In the genomic region with DNA sequence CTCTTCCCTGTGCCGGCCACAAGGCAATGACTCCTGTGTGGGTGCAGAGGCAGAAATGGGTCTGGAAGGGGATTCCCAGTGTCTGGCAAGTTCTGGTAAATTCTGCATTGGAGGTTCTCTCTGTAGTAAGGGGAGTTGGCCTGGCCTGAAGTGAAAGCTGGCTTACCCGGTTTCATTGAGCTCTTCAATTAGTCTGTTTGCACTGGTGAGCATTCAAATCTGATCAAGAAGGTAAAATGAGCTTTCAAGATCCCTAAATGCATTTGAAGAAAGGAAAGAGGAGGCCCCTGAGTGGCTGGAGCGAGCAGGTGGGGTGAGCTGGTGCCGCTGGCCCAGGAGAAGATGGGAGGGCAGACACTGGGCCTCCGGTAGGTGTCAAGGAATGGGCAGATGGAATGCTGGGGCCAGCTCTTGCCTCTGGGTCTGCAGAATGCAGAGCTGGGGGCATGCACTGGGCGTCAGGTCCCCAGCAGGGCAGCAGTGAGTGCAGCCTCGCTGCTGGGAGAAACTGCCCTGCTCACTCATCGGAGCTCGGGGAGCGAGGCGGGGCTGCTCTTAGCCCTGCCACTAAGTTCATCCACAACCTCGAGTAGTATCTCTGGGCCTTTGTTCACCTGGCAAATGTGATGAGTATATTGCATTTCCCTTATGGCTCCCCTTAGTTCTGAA, we compare ENCODE assay signal across 1 cellular context.
TF ChIP-seq lines count a peak whose summit lies in the region.

No MANE protein-coding gene starts in this region.

TF ChIP-seq in GM23338, 12 proteins besides CTCF, POLR2A, EP300 and RAD21:
- TF ChIP-seq JUNB (IDR thresholded peaks at IDR 0.05; ENCODE audit: unreplicated experiment) (no peak), ZNF114 (CRISPR knock-in tag; IDR thresholded peaks at IDR 0.05) (no peak), CREB1 (CRISPR knock-in tag; IDR thresholded peaks at IDR 0.05; ENCODE audit: low read depth) (no peak), POLR2AphosphoS5 (IDR thresholded peaks at IDR 0.05; ENCODE audit: low read depth) (no peak), STAT1 (IDR thresholded peaks at IDR 0.05; ENCODE audit: unreplicated experiment) (no peak), NANOG (IDR thresholded peaks at IDR 0.05; ENCODE audit: borderline replicate concordance) (no peak)
- TF ChIP-seq, protein P1, sequence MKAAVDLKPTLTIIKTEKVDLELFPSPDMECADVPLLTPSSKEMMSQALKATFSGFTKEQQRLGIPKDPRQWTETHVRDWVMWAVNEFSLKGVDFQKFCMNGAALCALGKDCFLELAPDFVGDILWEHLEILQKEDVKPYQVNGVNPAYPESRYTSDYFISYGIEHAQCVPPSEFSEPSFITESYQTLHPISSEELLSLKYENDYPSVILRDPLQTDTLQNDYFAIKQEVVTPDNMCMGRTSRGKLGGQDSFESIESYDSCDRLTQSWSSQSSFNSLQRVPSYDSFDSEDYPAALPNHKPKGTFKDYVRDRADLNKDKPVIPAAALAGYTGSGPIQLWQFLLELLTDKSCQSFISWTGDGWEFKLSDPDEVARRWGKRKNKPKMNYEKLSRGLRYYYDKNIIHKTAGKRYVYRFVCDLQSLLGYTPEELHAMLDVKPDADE (IDR thresholded peaks at IDR 0.05): no peak
- TF ChIP-seq, protein P2, sequence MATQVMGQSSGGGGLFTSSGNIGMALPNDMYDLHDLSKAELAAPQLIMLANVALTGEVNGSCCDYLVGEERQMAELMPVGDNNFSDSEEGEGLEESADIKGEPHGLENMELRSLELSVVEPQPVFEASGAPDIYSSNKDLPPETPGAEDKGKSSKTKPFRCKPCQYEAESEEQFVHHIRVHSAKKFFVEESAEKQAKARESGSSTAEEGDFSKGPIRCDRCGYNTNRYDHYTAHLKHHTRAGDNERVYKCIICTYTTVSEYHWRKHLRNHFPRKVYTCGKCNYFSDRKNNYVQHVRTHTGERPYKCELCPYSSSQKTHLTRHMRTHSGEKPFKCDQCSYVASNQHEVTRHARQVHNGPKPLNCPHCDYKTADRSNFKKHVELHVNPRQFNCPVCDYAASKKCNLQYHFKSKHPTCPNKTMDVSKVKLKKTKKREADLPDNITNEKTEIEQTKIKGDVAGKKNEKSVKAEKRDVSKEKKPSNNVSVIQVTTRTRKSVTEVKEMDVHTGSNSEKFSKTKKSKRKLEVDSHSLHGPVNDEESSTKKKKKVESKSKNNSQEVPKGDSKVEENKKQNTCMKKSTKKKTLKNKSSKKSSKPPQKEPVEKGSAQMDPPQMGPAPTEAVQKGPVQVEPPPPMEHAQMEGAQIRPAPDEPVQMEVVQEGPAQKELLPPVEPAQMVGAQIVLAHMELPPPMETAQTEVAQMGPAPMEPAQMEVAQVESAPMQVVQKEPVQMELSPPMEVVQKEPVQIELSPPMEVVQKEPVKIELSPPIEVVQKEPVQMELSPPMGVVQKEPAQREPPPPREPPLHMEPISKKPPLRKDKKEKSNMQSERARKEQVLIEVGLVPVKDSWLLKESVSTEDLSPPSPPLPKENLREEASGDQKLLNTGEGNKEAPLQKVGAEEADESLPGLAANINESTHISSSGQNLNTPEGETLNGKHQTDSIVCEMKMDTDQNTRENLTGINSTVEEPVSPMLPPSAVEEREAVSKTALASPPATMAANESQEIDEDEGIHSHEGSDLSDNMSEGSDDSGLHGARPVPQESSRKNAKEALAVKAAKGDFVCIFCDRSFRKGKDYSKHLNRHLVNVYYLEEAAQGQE (IDR thresholded peaks at IDR 0.05; ENCODE audit: unreplicated experiment): no peak
- TF ChIP-seq, protein P3, sequence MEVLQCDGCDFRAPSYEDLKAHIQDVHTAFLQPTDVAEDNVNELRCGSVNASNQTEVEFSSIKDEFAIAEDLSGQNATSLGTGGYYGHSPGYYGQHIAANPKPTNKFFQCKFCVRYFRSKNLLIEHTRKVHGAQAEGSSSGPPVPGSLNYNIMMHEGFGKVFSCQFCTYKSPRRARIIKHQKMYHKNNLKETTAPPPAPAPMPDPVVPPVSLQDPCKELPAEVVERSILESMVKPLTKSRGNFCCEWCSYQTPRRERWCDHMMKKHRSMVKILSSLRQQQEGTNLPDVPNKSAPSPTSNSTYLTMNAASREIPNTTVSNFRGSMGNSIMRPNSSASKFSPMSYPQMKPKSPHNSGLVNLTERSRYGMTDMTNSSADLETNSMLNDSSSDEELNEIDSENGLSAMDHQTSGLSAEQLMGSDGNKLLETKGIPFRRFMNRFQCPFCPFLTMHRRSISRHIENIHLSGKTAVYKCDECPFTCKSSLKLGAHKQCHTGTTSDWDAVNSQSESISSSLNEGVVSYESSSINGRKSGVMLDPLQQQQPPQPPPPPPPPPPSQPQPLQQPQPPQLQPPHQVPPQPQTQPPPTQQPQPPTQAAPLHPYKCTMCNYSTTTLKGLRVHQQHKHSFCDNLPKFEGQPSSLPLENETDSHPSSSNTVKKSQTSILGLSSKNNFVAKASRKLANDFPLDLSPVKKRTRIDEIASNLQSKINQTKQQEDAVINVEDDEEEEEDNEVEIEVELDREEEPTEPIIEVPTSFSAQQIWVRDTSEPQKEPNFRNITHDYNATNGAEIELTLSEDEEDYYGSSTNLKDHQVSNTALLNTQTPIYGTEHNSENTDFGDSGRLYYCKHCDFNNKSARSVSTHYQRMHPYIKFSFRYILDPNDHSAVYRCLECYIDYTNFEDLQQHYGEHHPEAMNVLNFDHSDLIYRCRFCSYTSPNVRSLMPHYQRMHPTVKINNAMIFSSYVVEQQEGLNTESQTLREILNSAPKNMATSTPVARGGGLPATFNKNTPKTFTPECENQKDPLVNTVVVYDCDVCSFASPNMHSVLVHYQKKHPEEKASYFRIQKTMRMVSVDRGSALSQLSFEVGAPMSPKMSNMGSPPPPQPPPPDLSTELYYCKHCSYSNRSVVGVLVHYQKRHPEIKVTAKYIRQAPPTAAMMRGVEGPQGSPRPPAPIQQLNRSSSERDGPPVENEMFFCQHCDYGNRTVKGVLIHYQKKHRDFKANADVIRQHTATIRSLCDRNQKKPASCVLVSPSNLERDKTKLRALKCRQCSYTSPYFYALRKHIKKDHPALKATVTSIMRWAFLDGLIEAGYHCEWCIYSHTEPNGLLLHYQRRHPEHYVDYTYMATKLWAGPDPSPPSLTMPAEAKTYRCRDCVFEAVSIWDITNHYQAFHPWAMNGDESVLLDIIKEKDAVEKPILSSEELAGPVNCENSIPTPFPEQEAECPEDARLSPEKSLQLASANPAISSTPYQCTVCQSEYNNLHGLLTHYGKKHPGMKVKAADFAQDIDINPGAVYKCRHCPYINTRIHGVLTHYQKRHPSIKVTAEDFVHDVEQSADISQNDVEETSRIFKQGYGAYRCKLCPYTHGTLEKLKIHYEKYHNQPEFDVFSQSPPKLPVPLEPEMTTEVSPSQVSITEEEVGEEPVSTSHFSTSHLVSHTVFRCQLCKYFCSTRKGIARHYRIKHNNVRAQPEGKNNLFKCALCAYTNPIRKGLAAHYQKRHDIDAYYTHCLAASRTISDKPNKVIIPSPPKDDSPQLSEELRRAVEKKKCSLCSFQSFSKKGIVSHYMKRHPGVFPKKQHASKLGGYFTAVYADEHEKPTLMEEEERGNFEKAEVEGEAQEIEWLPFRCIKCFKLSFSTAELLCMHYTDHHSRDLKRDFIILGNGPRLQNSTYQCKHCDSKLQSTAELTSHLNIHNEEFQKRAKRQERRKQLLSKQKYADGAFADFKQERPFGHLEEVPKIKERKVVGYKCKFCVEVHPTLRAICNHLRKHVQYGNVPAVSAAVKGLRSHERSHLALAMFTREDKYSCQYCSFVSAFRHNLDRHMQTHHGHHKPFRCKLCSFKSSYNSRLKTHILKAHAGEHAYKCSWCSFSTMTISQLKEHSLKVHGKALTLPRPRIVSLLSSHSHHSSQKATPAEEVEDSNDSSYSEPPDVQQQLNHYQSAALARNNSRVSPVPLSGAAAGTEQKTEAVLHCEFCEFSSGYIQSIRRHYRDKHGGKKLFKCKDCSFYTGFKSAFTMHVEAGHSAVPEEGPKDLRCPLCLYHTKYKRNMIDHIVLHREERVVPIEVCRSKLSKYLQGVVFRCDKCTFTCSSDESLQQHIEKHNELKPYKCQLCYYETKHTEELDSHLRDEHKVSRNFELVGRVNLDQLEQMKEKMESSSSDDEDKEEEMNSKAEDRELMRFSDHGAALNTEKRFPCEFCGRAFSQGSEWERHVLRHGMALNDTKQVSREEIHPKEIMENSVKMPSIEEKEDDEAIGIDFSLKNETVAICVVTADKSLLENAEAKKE (CRISPR knock-in tag; IDR thresholded peaks at IDR 0.05): no peak
